ENCODE assay signal across 8 cellular contexts in the genomic region with DNA sequence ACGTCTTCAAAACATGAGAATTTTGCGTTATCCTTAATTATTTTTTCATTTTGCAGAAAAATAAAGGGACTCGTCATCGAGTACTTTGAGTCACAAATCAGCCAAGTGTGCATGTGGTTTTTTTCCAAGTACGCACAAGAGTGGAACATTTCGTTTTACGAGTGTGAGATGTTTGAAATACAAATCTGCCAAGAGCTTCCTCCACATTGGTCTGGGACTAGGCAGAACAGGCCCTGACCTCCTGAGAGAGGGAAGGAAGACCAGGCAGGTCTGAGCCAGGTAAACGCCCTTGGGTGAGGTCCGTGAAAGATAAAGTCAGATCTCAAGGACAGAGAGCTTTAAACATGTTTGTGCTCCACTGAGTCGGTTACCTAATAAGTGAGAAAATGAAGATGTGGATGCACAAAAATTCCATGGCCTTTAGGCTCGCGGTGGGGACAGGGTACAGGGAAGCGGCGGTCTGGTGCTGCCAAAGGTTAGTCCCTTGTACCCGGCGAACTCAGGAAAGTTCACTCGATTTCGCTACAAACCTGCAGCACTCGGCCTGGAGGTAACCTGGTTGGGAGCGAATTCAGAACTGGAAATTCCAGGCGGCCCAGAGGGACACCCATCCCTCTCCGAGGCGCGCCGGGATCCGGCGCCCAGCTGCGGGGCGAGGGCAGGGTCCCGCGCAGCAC. TPM values are rescaled to one million over a fixed set of nuclear protein-coding genes. Genes with fewer than 3 reads are reported as not detected.
DNase-seq lines count a peak whose midpoint lies in the region; ATAC-seq and TF ChIP-seq lines count a peak whose summit lies in the region.

No MANE protein-coding gene starts in this region.

- H3K4me1 Mint-ChIP-seq in memory B cell (peaks cover 30% of the 10 kb centered on the region), type B pancreatic cell (ENCODE audit: unreplicated experiment) (peaks cover 34% of the 10 kb centered on the region)

- no peaks in the 10 kb centered on the region for H3K27me3 Mint-ChIP-seq in memory B cell
- H3K27me3 Mint-ChIP-seq in type B pancreatic cell = no peaks in the 10 kb centered on the region

- H3K9me3 Mint-ChIP-seq in memory B cell = no peaks in the 10 kb centered on the region
- no peaks in the 10 kb centered on the region for H3K9me3 Mint-ChIP-seq in type B pancreatic cell

- TF ChIP-seq CTCF in type B pancreatic cell (conservative IDR thresholded peaks at IDR 0.05) = no peak

- DNase-seq in D341Med (ENCODE audit: low spot score) (peak; percentile 22), NCI-H1694 treated with DMSO at 0.1 percent for 48 hours (lab: John Stamatoyannopoulos, UW) (peak; percentile 28), cortex of kidney (lab: John Stamatoyannopoulos, UW) (peak; percentile 66), memory B cell (ENCODE audit: low spot score in 2 of 2) (peak in 1 of 2 donors; percentile 37), type B pancreatic cell (ENCODE audit: extremely low spot score, unreplicated experiment) (no peak), COLO829 (ENCODE audit: low spot score) (no peak), NCI-H510A (lab: John Stamatoyannopoulos, UW) (no peak)

- ATAC-seq in GM21528 (IDR thresholded peaks at IDR 0.05; ENCODE audit: low FRiP score, unreplicated experiment) = peak; percentile 23
- ATAC-seq in memory B cell (ENCODE audit: low read depth) = peak; percentile 13

- H3K36me3 Mint-ChIP-seq in memory B cell (peaks cover 7% of the 10 kb centered on the region), type B pancreatic cell (no peaks in the 10 kb centered on the region)

- H3K4me3 Mint-ChIP-seq in memory B cell (peak overlapping the region; percentile 93), type B pancreatic cell (peak overlapping the region; percentile 98)

- peak overlapping the region; percentile 93 for H3K27ac Mint-ChIP-seq in memory B cell
- peak overlapping the region; percentile 92 for H3K27ac Mint-ChIP-seq in type B pancreatic cell

RNA-seq across cellular contexts. Expression of a gene that starts 0.4 kb away (rescaled TPM):
- total RNA-seq in type B pancreatic cell (ENCODE audit: low replicate concordance) = 232 and 302 TPM in 2 replicates

Comparison
In these comparisons a context has a peak if more than half of its experiments do, and no peak if none do; other contexts are left out.
1. DNase-seq: peak in D341Med (single experiment), NCI-H1694 treated with DMSO at 0.1 percent for 48 hours (single experiment) and cortex of kidney (single experiment); none in type B pancreatic cell (single experiment), COLO829 (single experiment) and NCI-H510A (single experiment).